In the genomic region with DNA sequence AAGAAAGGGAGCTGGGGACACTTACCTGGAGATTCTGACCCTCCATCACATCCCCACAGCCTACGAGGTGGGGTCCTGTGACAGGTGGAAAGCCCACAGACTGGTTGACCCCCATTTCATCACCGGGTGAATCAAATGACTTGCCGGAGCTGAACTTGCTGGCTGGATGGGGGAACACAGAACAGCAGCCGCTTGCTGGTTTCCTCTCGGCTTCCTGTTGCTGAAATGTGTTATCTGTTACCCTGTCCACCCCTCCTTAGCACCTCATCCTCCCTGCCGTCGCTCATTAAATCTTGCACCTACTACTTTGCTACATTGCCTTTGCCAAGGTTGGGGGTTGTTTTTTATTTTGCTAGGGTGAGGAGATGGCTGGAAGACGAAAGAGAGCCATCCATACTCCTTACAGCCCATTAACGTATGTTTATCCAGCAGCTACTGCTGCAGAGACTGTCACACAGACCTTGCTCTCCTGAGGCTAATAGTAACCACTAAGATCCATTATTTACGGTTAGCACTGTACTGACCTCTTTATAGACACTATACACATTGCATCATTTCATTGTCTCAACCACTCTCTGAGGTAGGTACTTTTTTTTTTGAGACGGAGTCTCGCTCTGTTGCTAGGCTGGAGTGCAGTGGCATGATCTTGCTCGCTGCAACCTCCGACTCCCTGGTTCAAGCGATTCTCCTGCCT, we compare ENCODE assay signal across 13 cellular contexts. TPM values are rescaled to one million over a fixed set of nuclear protein-coding genes. Genes with fewer than 3 reads are reported as not detected.
DNase-seq lines count a peak whose midpoint lies in the region; ATAC-seq and TF ChIP-seq lines count a peak whose summit lies in the region.
"Had no signal": no experiment of that assay in that cellular context is flagged by ENCODE, and none has a peak within 500 bp of the region (broad histone marks: within the 10 kb centered on the region; RNA-seq: fewer than 3 reads in every experiment).

No MANE protein-coding gene starts in this region.

- H3K4me1 ChIP-seq in IMR-90 (ENCODE audit: control insufficient read depth, insufficient read depth, low read length) (peaks cover 10% of the 10 kb centered on the region), transverse colon (no peaks in the 10 kb centered on the region), Karpas-422 (ENCODE audit: low read length) (no peaks in the 10 kb centered on the region)
- H3K4me1 ChIP-seq: uterus had no signal

- H2AK9ac ChIP-seq in IMR-90 (replicated peaks; ENCODE audit: low read depth, low read length, poor library complexity) = no peak overlapping the region

- no peak for TF ChIP-seq EP300 in transverse colon (IDR thresholded peaks at IDR 0.05; ENCODE audit: low read depth)

- no peaks in the 10 kb centered on the region for H3K79me2 ChIP-seq in Karpas-422 (ENCODE audit: low read length)

- H2BK120ac ChIP-seq in IMR-90 (ENCODE audit: low read depth, low read length) = no peak overlapping the region

- H3K36me3 ChIP-seq in IMR-90 (ENCODE audit: control insufficient read depth, insufficient read depth, low read length) = peaks cover 10% of the 10 kb centered on the region
- H3K36me3 ChIP-seq in transverse colon = peaks cover 0 to 15% (median 4%) of the 10 kb centered on the region in 4 donors
- no peaks in the 10 kb centered on the region for H3K36me3 ChIP-seq in Karpas-422 (ENCODE audit: insufficient read depth, low read length)
- H3K36me3 ChIP-seq: uterus had no signal

- H3K9me2 ChIP-seq in Karpas-422 (replicated peaks; ENCODE audit: insufficient read depth, low read length) = no peaks in the 10 kb centered on the region

- no peak overlapping the region for H4K5ac ChIP-seq in IMR-90 (ENCODE audit: low read depth, low read length)

- H3K79me1 ChIP-seq in IMR-90 (ENCODE audit: low read depth in 1 of 2, low read length in 2 of 2) = peaks cover 10 to 26% of the 10 kb centered on the region in 2 experiments; a peak in 3 of 4 replicates

- H3K27me3 ChIP-seq in IMR-90 (ENCODE audit: control insufficient read depth, insufficient read depth, low read length) (no peaks in the 10 kb centered on the region), transverse colon (no peaks in the 10 kb centered on the region), Karpas-422 (ENCODE audit: low read length) (no peaks in the 10 kb centered on the region)
- H3K27me3 ChIP-seq: uterus had no signal

- TF ChIP-seq POLR2A in IMR-90 (IDR thresholded peaks at IDR 0.05; ENCODE audit: low read depth, low read length) (no peak), transverse colon (IDR thresholded peaks at IDR 0.05) (no peak)

- dilution Hi-C loops in IMR-90 (cut with HindIII; ENCODE audit: low sequenced_read_pairs, unreplicated experiment) = no loop called here

- DNase-seq in IMR-90 (no peak), transverse colon (no peak), NCI-H1930 (lab: John Stamatoyannopoulos, UW) (no peak), Karpas-422 (no peak)
- DNase-seq in activated CD4-positive, alpha-beta T cell treated with anti-CD3 and anti-CD28 coated beads, Interleukin-2, amount 10 ng/mL, durations not matched to agents 7 days and 5 days = peak; percentile 62
- DNase-seq in central memory CD8-positive, alpha-beta T cell (ENCODE audit: low spot score in 2 of 2) = peak; percentile 25 to 49
- peak in 2 of 3 experiments; percentile 13 to 21 for DNase-seq in stimulated activated CD4-positive, alpha-beta T cell treated with anti-CD3 and anti-CD28 coated beads, TNF-alpha, amount 100 ng/mL, for 4 hours (ENCODE audit: low read depth in 3 of 3)
- DNase-seq: cerebellar nuclear complex, NCI-H187, uterus had no signal

- no peak overlapping the region for H3K4me2 ChIP-seq in IMR-90 (ENCODE audit: low read depth, low read length)
- H3K4me2 ChIP-seq in Karpas-422 (ENCODE audit: low read depth, low read length, poor library complexity, severe bottlenecking) = no peak overlapping the region

- no peak overlapping the region for H4K8ac ChIP-seq in IMR-90 (ENCODE audit: low read depth in 2 of 2, low read length in 2 of 2)

- H3K23ac ChIP-seq in IMR-90 (ENCODE audit: low read depth, low read length) = peak overlapping the region; percentile 59; the same call in 1 of the 2 replicates

- in situ Hi-C loops in IMR-90 (cut with MboI; ENCODE audit: low sequenced_read_pairs) (loop anchor here (10.0 kb wide), 1 partner anchor 166 kb away; no protein-coding TSS in a partner anchor), transverse colon (cut with MboI; ENCODE audit: low pct_ligation_motif_present in 1 of 4, low pct_unique_long_range_greater_than_20kb in 1 of 4, low sequenced_read_pairs in 3 of 4) (no loop called here)

- H3K4me3 ChIP-seq in IMR-90 (ENCODE audit: insufficient read depth, low read depth, low read length) (no peak overlapping the region), transverse colon (peak overlapping the region in 1 of 4 donors; percentile 20), Karpas-422 (ENCODE audit: low read length) (no peak overlapping the region)
- H3K4me3 ChIP-seq: uterus had no signal

- H4K20me1 ChIP-seq in IMR-90 (ENCODE audit: insufficient read depth, low read length) (no peaks in the 10 kb centered on the region), Karpas-422 (ENCODE audit: insufficient read depth, low read depth, low read length) (0 out of 2 replicates have a peak, but pooled peaks cover 3% of the 10 kb centered on the region)

- peak overlapping the region; percentile 84 for H3K27ac Mint-ChIP-seq in activated CD4-positive, alpha-beta T cell treated with anti-CD3 and anti-CD28 coated beads, Interleukin-2, amount 10 ng/mL, durations not matched to agents 7 days and 5 days
- peak overlapping the region; percentile 85 for H3K27ac Mint-ChIP-seq in central memory CD8-positive, alpha-beta T cell (ENCODE audit: low read depth)
- H3K27ac Mint-ChIP-seq: progenitor cell of endocrine pancreas had no signal

- H3K4me3 Mint-ChIP-seq in activated CD4-positive, alpha-beta T cell treated with anti-CD3 and anti-CD28 coated beads, Interleukin-2, amount 10 ng/mL, durations not matched to agents 7 days and 5 days = peak overlapping the region; percentile 82
- H3K4me3 Mint-ChIP-seq in central memory CD8-positive, alpha-beta T cell = peak overlapping the region; percentile 73

- POLR2A ChIA-PET in IMR-90 (lab: Charles Lee; ENCODE audit: unreplicated experiment) = no interaction called here
- POLR2A ChIA-PET in activated CD4-positive, alpha-beta T cell treated with anti-CD3 and anti-CD28 coated beads, Interleukin-2, amount 10 ng/mL, durations not matched to agents 7 days and 5 days (lab: Charles Lee) = interaction anchor here (0.6 kb wide), 1 partner anchor 341 kb away, joined by 7 read pairs; no protein-coding TSS in a partner anchor

- H3K9me3 Mint-ChIP-seq in activated CD4-positive, alpha-beta T cell treated with anti-CD3 and anti-CD28 coated beads, Interleukin-2, amount 10 ng/mL, durations not matched to agents 7 days and 5 days = no peaks in the 10 kb centered on the region
- no peaks in the 10 kb centered on the region for H3K9me3 Mint-ChIP-seq in central memory CD8-positive, alpha-beta T cell

- H2BK5ac ChIP-seq in IMR-90 (ENCODE audit: low read depth, low read length, poor library complexity, severe bottlenecking) = no peak overlapping the region

- H2BK15ac ChIP-seq in IMR-90 (ENCODE audit: low read depth, low read length) = no peak overlapping the region

- H3K9me1 ChIP-seq in IMR-90 (ENCODE audit: insufficient read depth, low read length) = peaks cover 12% of the 10 kb centered on the region

- H3K56ac ChIP-seq in IMR-90 (ENCODE audit: extremely low read depth, insufficient read depth, low read length) = no peak overlapping the region

- no peaks in the 10 kb centered on the region for H3K27me3 Mint-ChIP-seq in activated CD4-positive, alpha-beta T cell treated with anti-CD3 and anti-CD28 coated beads, Interleukin-2, amount 10 ng/mL, durations not matched to agents 7 days and 5 days
- H3K27me3 Mint-ChIP-seq in central memory CD8-positive, alpha-beta T cell = no peaks in the 10 kb centered on the region
- H3K27me3 Mint-ChIP-seq: progenitor cell of endocrine pancreas had no signal

- H3K27ac ChIP-seq in IMR-90 (ENCODE audit: insufficient read depth, low read length) (no peak overlapping the region), transverse colon (peak overlapping the region in 1 of 4 donors; percentile 7), Karpas-422 (ENCODE audit: low read length) (no peak overlapping the region)

- no peak overlapping the region for H4K91ac ChIP-seq in IMR-90 (ENCODE audit: insufficient read depth, low read depth, low read length)

- H3K36me3 Mint-ChIP-seq in activated CD4-positive, alpha-beta T cell treated with anti-CD3 and anti-CD28 coated beads, Interleukin-2, amount 10 ng/mL, durations not matched to agents 7 days and 5 days (ENCODE audit: low read depth) = peaks cover 19% of the 10 kb centered on the region
- peaks cover 22% of the 10 kb centered on the region for H3K36me3 Mint-ChIP-seq in central memory CD8-positive, alpha-beta T cell (ENCODE audit: insufficient read depth)

- H3K9me3 ChIP-seq in IMR-90 (ENCODE audit: control insufficient read depth, insufficient read depth, low read length) (no peaks in the 10 kb centered on the region), transverse colon (no peaks in the 10 kb centered on the region), Karpas-422 (ENCODE audit: low read length) (no peaks in the 10 kb centered on the region)
- H3K9me3 ChIP-seq: uterus had no signal

- no TSS peak for BruUV-seq in IMR-90 (replicated peaks; lab: Mats Ljungman, UMichigan)

- H3K14ac ChIP-seq in IMR-90 (replicated peaks; ENCODE audit: low read depth, low read length) = no peak overlapping the region

- H3K4me1 Mint-ChIP-seq in activated CD4-positive, alpha-beta T cell treated with anti-CD3 and anti-CD28 coated beads, Interleukin-2, amount 10 ng/mL, durations not matched to agents 7 days and 5 days = peaks cover 58% of the 10 kb centered on the region
- peaks cover 70% of the 10 kb centered on the region for H3K4me1 Mint-ChIP-seq in central memory CD8-positive, alpha-beta T cell

- intact Hi-C loops in IMR-90 (cut with micrococcal nuclease) = loop anchor here (5.0 kb wide), 1 partner anchor 44 kb away; no protein-coding TSS in a partner anchor
- intact Hi-C loops in transverse colon (cut with DNase I; ENCODE audit: low total_unique reads) = loop anchor here (5.0 kb wide), 1 partner anchor 74 kb away; no protein-coding TSS in a partner anchor

- no peak for TF ChIP-seq CTCF in IMR-90 (conservative IDR thresholded peaks at IDR 0.05; ENCODE audit: low read depth, low read length)
- no peak for TF ChIP-seq CTCF in transverse colon (IDR thresholded peaks at IDR 0.05)

- no peak overlapping the region for H3K18ac ChIP-seq in IMR-90 (ENCODE audit: low read depth, low read length)

- H2AFZ ChIP-seq in IMR-90 (replicated peaks; ENCODE audit: low read length, poor library complexity) = no peak overlapping the region
- H2AFZ ChIP-seq in Karpas-422 (ENCODE audit: low read length) = no peak overlapping the region

- H3K4ac ChIP-seq in IMR-90 (ENCODE audit: low read depth, low read length) = no peak overlapping the region

- ATAC-seq in IMR-90 (ENCODE audit: low read depth) (no peak), HG03442 (IDR thresholded peaks at IDR 0.05; ENCODE audit: unreplicated experiment) (no peak)
- peak; percentile 98 for ATAC-seq in central memory CD8-positive, alpha-beta T cell (replicated peaks; ENCODE audit: extremely low read depth, poor library complexity, severe bottlenecking)
- ATAC-seq: SK-N-SH treated with all-trans-retinoic acid at 6 μM for 48 hours had no signal

- 88% methylated on average over 4 of the region's 15 CpGs; no CpG with 5 or more reads in 1 of the 2 experiments for WGBS in IMR-90 (ENCODE audit: extremely low coverage in 2 of 2, insufficient read length in 1 of 2), 2 experiments
- WGBS in transverse colon (ENCODE audit: low coverage in 1 of 2), 2 donors = 74 to 77% methylated on average over 9 to 15 of the region's 15 CpGs

- CTCF ChIA-PET in IMR-90 (lab: Yijun Ruan, JAX) = interaction anchor here (1.5 kb wide), 1 partner anchor 95 kb away, joined by 6 read pairs; no protein-coding TSS in a partner anchor
- CTCF ChIA-PET in activated CD4-positive, alpha-beta T cell treated with anti-CD3 and anti-CD28 coated beads, Interleukin-2, amount 10 ng/mL, durations not matched to agents 7 days and 5 days (lab: Charles Lee) = interaction anchor here (0.6 to 6.8 kb wide), 9 partner anchors 10 to 116 kb away, joined by 3 to 41 read pairs (median 3); no protein-coding TSS in a partner anchor

- H2AK5ac ChIP-seq in IMR-90 (ENCODE audit: low read depth, low read length) = no peak overlapping the region

- no peak overlapping the region for H2BK20ac ChIP-seq in IMR-90 (ENCODE audit: low read depth, low read length)

- H3K9ac ChIP-seq in IMR-90 (ENCODE audit: low read depth, low read length) = no peak overlapping the region
- H3K9ac ChIP-seq in Karpas-422 (ENCODE audit: low read length) = no peak overlapping the region

- TF ChIP-seq RAD21 in IMR-90 (IDR thresholded peaks at IDR 0.05; ENCODE audit: low read length) = no peak

RNA-seq across cellular contexts. Expression of gene PAFAH2, which starts 7.0 kb away (rescaled TPM):
- 11.9 and 12.2 TPM in 2 replicates for total RNA-seq in IMR-90 (2012; rRNA removed)
- polyA plus RNA-seq in IMR-90 (2012; rRNA removed) = 7.2 and 8.3 TPM in 2 replicates
- polyA plus RNA-seq in IMR-90 (2012; cell fraction: cytosol; rRNA removed) = 3.8 and 6.6 TPM in 2 replicates
- 5.5 and 9.9 TPM in 2 replicates for polyA plus RNA-seq in IMR-90 (2012; cell fraction: nucleus; rRNA removed; ENCODE audit: low replicate concordance)
- total RNA-seq in activated CD4-positive, alpha-beta T cell treated with anti-CD3 and anti-CD28 coated beads, Interleukin-2, amount 10 ng/mL, durations not matched to agents 7 days and 5 days = 10 to 100 TPM; 10.1 to 11.9 TPM
- total RNA-seq in transverse colon = 10 to 100 TPM; 23.1 to 60.1 (median 38.8) TPM
- 1.6 and 3.6 TPM in 2 replicates for total RNA-seq in Karpas-422 (2014; rRNA removed; shearing (Covaris generic); ENCODE audit: low replicate concordance)

RNA-seq across cellular contexts. Expression of gene EXTL1, which starts 30.7 kb away (rescaled TPM):
- total RNA-seq in IMR-90 (2012; rRNA removed) (0.56 and 0.90 TPM in 2 replicates), transverse colon (under 1 TPM in 2 of 4 donors, not detected in 2; 0.16 to 0.41 TPM)
- polyA plus RNA-seq in IMR-90 (2012; rRNA removed) = 5.2 and 6.1 TPM in 2 replicates
- polyA plus RNA-seq in IMR-90 (2012; cell fraction: cytosol; rRNA removed) = 3.2 and 4.9 TPM in 2 replicates
- 13.9 and 32.7 TPM in 2 replicates for polyA plus RNA-seq in IMR-90 (2012; cell fraction: nucleus; rRNA removed; ENCODE audit: low replicate concordance)
- not detected for total RNA-seq in activated CD4-positive, alpha-beta T cell treated with anti-CD3 and anti-CD28 coated beads, Interleukin-2, amount 10 ng/mL, durations not matched to agents 7 days and 5 days
- total RNA-seq in Karpas-422 (2014; rRNA removed; shearing (Covaris generic); ENCODE audit: low replicate concordance) = not detected in 2 replicates

RNA-seq across cellular contexts. Expression of gene SLC30A2, which starts 55.1 kb away (rescaled TPM):
- total RNA-seq in IMR-90 (2012; rRNA removed) (not detected in 2 replicates), transverse colon (under 1 TPM in 1 of 4 donors, not detected in 3; 0.14 TPM)
- not detected in 2 replicates for polyA plus RNA-seq in IMR-90 (2012; rRNA removed)
- not detected in 2 replicates for polyA plus RNA-seq in IMR-90 (2012; cell fraction: cytosol; rRNA removed)
- polyA plus RNA-seq in IMR-90 (2012; cell fraction: nucleus; rRNA removed; ENCODE audit: low replicate concordance) = not detected in 2 replicates
- total RNA-seq in activated CD4-positive, alpha-beta T cell treated with anti-CD3 and anti-CD28 coated beads, Interleukin-2, amount 10 ng/mL, durations not matched to agents 7 days and 5 days = not detected
- total RNA-seq in Karpas-422 (2014; rRNA removed; shearing (Covaris generic); ENCODE audit: low replicate concordance) = not detected in 2 replicates

Comparison
In these comparisons a context has a peak if more than half of its experiments do, and no peak if none do; other contexts are left out.
1. DNase-seq: peak in activated CD4-positive, alpha-beta T cell treated with anti-CD3 and anti-CD28 coated beads, Interleukin-2, amount 10 ng/mL, durations not matched to agents 7 days and 5 days (single experiment), central memory CD8-positive, alpha-beta T cell (2 of 2) and stimulated activated CD4-positive, alpha-beta T cell treated with anti-CD3 and anti-CD28 coated beads, TNF-alpha, amount 100 ng/mL, for 4 hours (2 of 3); none in IMR-90 (single experiment), transverse colon (single experiment), NCI-H1930 (0 of 2) and Karpas-422 (single experiment).